ENCODE assay signal across 29 cellular contexts in the genomic region with DNA sequence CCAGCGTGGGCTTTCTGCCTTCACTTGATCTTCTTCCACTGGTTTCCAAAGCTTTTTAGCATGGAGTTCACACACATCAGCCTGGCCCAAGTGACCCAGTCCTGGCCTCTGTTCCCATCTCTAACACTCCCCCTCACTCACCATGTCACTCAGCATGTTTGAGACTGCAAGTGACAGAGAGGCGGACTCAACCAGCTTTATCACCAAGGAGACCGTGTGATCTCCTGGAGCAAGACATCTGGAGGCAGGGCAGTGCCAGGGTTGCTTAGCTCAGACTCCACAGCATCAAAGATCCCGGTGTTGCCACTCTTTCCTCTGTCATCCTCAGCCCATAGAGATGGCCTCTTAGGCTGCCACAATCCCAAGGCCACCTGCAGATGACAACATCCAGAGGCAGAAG.
"Had no signal": no experiment of that assay in that cellular context is flagged by ENCODE, and none has a peak within 500 bp of the region (broad histone marks: within the 10 kb centered on the region; RNA-seq: fewer than 3 reads in every experiment).

No MANE protein-coding gene starts in this region.

- H3K9me3 Mint-ChIP-seq: activated T-helper 2 cell treated with anti-CD3 and anti-CD28 coated beads, Interferon-gamma antibody, Interleukin-2, Interleukin-4, amounts not matched to agents 10 μg/mL and 5 μg/mL and 100 μg/mL, durations not matched to agents 14 hours and 24 hours and 36 hours had no signal

- ATAC-seq: activated CD8-positive, alpha-beta T cell treated with anti-CD3 and anti-CD28 coated beads for 36 hours; activated naive CD4-positive, alpha-beta T cell treated with anti-CD3 and anti-CD28 coated beads, Interleukin-2, amount 50 U/mL, for 72 hours; body of pancreas; Panc1 had no signal

- H3K9me3 ChIP-seq: adrenal gland, body of pancreas, breast epithelium, MG63, SJCRH30 had no signal

- H3K36me3 Mint-ChIP-seq: activated naive CD4-positive, alpha-beta T cell treated with anti-CD3 and anti-CD28 coated beads, Interleukin-2, amount 50 U/mL, for 72 hours had no signal

- H3K27ac Mint-ChIP-seq: activated CD4-positive, alpha-beta T cell treated with anti-CD3 and anti-CD28 coated beads, Interleukin-2, amount 10 ng/mL, durations not matched to agents 24 days and 14 days; activated CD8-positive, alpha-beta T cell treated with anti-CD3 and anti-CD28 coated beads for 36 hours; activated naive CD4-positive, alpha-beta T cell treated with anti-CD3 and anti-CD28 coated beads for 36 hours; activated naive CD4-positive, alpha-beta T cell treated with anti-CD3 and anti-CD28 coated beads, Interleukin-2, amount 50 U/mL, for 72 hours; activated T-helper 2 cell treated with anti-CD3 and anti-CD28 coated beads, Interferon-gamma antibody, Interleukin-2, Interleukin-4, amounts not matched to agents 10 μg/mL and 5 μg/mL and 100 μg/mL, durations not matched to agents 14 hours and 24 hours and 36 hours had no signal

- H3K27ac ChIP-seq: adrenal gland, body of pancreas, breast epithelium, SJCRH30, SK-N-MC had no signal

- H3K27me3 ChIP-seq: adrenal gland, body of pancreas, breast epithelium had no signal

- H3K4me1 ChIP-seq: adrenal gland, breast epithelium, SJCRH30 had no signal

- H3K4me3 ChIP-seq: adrenal gland, body of pancreas, breast epithelium, MG63, SJCRH30, SK-N-MC had no signal

- DNase-seq: activated CD4-positive, alpha-beta T cell treated with anti-CD3 and anti-CD28 coated beads, Interleukin-2, amount 10 ng/mL, durations not matched to agents 24 days and 14 days; activated CD4-positive, alpha-beta T cell treated with anti-CD3 and anti-CD28 coated beads, Interleukin-2, amount 50 U/mL, for 4 hours; activated CD8-positive, alpha-beta T cell treated with anti-CD3 and anti-CD28 coated beads for 36 hours; activated gamma-delta T cell; activated naive CD4-positive, alpha-beta T cell treated with anti-CD3 and anti-CD28 coated beads for 36 hours; activated T-cell treated with anti-CD3 and anti-CD28 coated beads, Interleukin-2, amount 50 U/mL, for 1 hour; adrenal gland; body of pancreas; cerebellar nuclear complex; MG63; NCI-H1048; NCI-H1105 treated with DMSO at 0.1 percent for 48 hours; NCI-H1436 treated with DMSO at 0.1 percent for 48 hours; NCI-H1694 treated with DMSO at 0.1 percent for 48 hours; NCI-H2029; NCI-H2171 treated with DMSO at 0.1 percent for 48 hours; NCI-H2227 treated with DMSO at 0.1 percent for 48 hours; NCI-H446; NCI-H510A treated with DMSO at 0.1 percent for 48 hours; NCI-H526 treated with DMSO at 0.1 percent for 48 hours; NCI-H774; SHP77; SJCRH30; T1000 had no signal

- H3K36me3 ChIP-seq: adrenal gland, breast epithelium, MG63, SJCRH30 had no signal

- H3K4me3 Mint-ChIP-seq: activated CD4-positive, alpha-beta T cell treated with anti-CD3 and anti-CD28 coated beads, Interleukin-2, amount 10 ng/mL, durations not matched to agents 24 days and 14 days; activated CD8-positive, alpha-beta T cell treated with anti-CD3 and anti-CD28 coated beads for 36 hours; activated naive CD4-positive, alpha-beta T cell treated with anti-CD3 and anti-CD28 coated beads for 36 hours had no signal

- H3K4me1 Mint-ChIP-seq: activated CD4-positive, alpha-beta T cell treated with anti-CD3 and anti-CD28 coated beads, Interleukin-2, amount 10 ng/mL, durations not matched to agents 24 days and 14 days had no signal
